Comparison of ENCODE assay signal across 12 cellular contexts in the genomic region with DNA sequence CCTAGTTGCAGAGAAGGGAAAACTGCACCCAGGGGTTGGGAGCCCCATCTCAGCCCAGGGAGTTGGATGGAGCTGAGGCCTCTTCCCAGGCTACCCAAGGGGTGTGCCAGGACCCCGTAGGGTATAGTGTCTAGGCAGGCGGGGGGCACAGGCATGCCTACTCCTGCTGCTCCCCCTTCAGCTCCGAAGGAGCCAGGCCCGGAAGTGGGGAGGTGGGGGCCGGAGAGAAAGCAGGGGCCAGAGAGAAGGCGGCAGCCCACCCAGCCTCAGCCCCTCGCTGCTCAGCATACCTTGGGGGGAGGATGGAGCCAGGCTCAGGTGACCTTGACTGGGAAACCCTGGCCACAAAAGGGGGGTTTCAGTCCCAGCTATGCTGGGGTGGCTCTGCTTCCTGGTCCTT. TPM values are rescaled to one million over a fixed set of nuclear protein-coding genes. Genes with fewer than 3 reads are reported as not detected.
A peak's percentile ranks its signal among the peaks of the same experiment; 100 is the strongest.
DNase-seq lines count a peak whose midpoint lies in the region; ATAC-seq and TF ChIP-seq lines count a peak whose summit lies in the region.
"Had no signal": no experiment of that assay in that cellular context is flagged by ENCODE, and none has a peak within 500 bp of the region (broad histone marks: within the 10 kb centered on the region; RNA-seq: fewer than 3 reads in every experiment).

No MANE protein-coding gene starts in this region.

- H3K4me3 Mint-ChIP-seq in natural killer cell, result no peak overlapping the region

- peak overlapping the region; percentile 79 for H3K4me3 ChIP-seq in ACC112 (ENCODE audit: low read depth, low read length)
- peak overlapping the region in 3 of 4 donors; percentile 15 to 77 (median 71) for H3K4me3 ChIP-seq in Peyer's patch
- H3K4me3 ChIP-seq in fibroblast of pulmonary artery (replicated peaks; ENCODE audit: low read depth, low read length), result peak overlapping the region; percentile 64
- H3K4me3 ChIP-seq in osteoblast (ENCODE audit: insufficient read depth, low read length), result peak overlapping the region; percentile 73

- no peak overlapping the region for H3K27ac ChIP-seq in ACC112 (ENCODE audit: low read depth, low read length)
- H3K27ac ChIP-seq in Peyer's patch, result peak overlapping the region; percentile 26 to 83 (median 44)
- H3K27ac ChIP-seq in osteoblast (ENCODE audit: low read depth, low read length), result no peak overlapping the region

- H3K9me3 Mint-ChIP-seq in natural killer cell, result no peaks in the 10 kb centered on the region

- H3K4me1 Mint-ChIP-seq in natural killer cell, result peaks cover 6 to 29% of the 10 kb centered on the region in 2 donors

- TF ChIP-seq CTCF in Peyer's patch (IDR thresholded peaks at IDR 0.05) (no peak), fibroblast of pulmonary artery (IDR thresholded peaks at IDR 0.05; ENCODE audit: low read length, missing control alignments) (no peak), osteoblast (IDR thresholded peaks at IDR 0.05; ENCODE audit: extremely low read depth, low read depth, low read length) (no peak), natural killer cell (IDR thresholded peaks at IDR 0.05) (no peak)

- intact Hi-C loops in natural killer cell (cut with micrococcal nuclease), result no loop called here

- DNase-seq in Peyer's patch, result no peak
- no peak for DNase-seq in fibroblast of pulmonary artery (ENCODE audit: low read depth)
- no peak for DNase-seq in osteoblast (ENCODE audit: insufficient read length, low spot score, missing footprints)
- no peak for DNase-seq in NCI-H2196 (lab: John Stamatoyannopoulos, UW; ENCODE audit: unreplicated experiment)
- DNase-seq in cerebellar cortex (ENCODE audit: low spot score), result no peak
- DNase-seq in natural killer cell, result no peak
- DNase-seq: central memory CD4-positive, alpha-beta T cell; NCI-H187 had no signal

- H3K27me3 Mint-ChIP-seq in natural killer cell (ENCODE audit: low read depth in 2 of 2), result peaks cover 23 to 37% of the 10 kb centered on the region in 2 donors

- no peaks in the 10 kb centered on the region for H3K9me3 ChIP-seq in Peyer's patch
- no peaks in the 10 kb centered on the region for H3K9me3 ChIP-seq in osteoblast (ENCODE audit: low read depth, low read length)

- H3K4me1 ChIP-seq in ACC112 (ENCODE audit: control insufficient read depth, insufficient read depth, low read length, unreplicated experiment) (peaks cover 51% of the 10 kb centered on the region), Peyer's patch (peaks cover 0 to 59% (median 13%) of the 10 kb centered on the region in 4 donors), osteoblast (ENCODE audit: insufficient read depth, low read length) (peaks cover 22% of the 10 kb centered on the region)

- no peak for TF ChIP-seq POLR2A in Peyer's patch (IDR thresholded peaks at IDR 0.05)

- ATAC-seq in HG02642 (IDR thresholded peaks at IDR 0.05; ENCODE audit: poor library complexity, unreplicated experiment) (no peak), natural killer cell (no peak)

- no peak overlapping the region for H2AFZ ChIP-seq in ACC112 (ENCODE audit: low read length, unreplicated experiment)
- H2AFZ ChIP-seq in osteoblast (ENCODE audit: low read length), result no peak overlapping the region

- peak overlapping the region; percentile 65 for H3K4me2 ChIP-seq in osteoblast (ENCODE audit: insufficient read depth, low read length)

- H4K20me1 ChIP-seq in osteoblast (ENCODE audit: insufficient read depth, low read length), result no peaks in the 10 kb centered on the region

- H3K27me3 ChIP-seq in ACC112 (ENCODE audit: insufficient read depth, low read length) (no peaks in the 10 kb centered on the region), Peyer's patch (no peaks in the 10 kb centered on the region), osteoblast (ENCODE audit: insufficient read depth, low read length) (peaks cover 8% of the 10 kb centered on the region)

- H3K36me3 ChIP-seq in ACC112 (ENCODE audit: insufficient read depth, low read length) (no peaks in the 10 kb centered on the region), Peyer's patch (no peaks in the 10 kb centered on the region), osteoblast (ENCODE audit: insufficient read depth, low read length) (no peaks in the 10 kb centered on the region)

- H3K36me3 Mint-ChIP-seq in natural killer cell, result no peaks in the 10 kb centered on the region

- H3K27ac Mint-ChIP-seq in natural killer cell, result no peak overlapping the region

- peaks cover 19% of the 10 kb centered on the region for H3K79me2 ChIP-seq in ACC112 (ENCODE audit: control insufficient read depth, insufficient read depth, low read length, unreplicated experiment)
- peaks cover 40% of the 10 kb centered on the region for H3K79me2 ChIP-seq in osteoblast (ENCODE audit: insufficient read depth, low read length)

RNA-seq across cellular contexts. Expression of a gene that starts 1.4 kb away (rescaled TPM):
- total RNA-seq in Peyer's patch, result 10 to 100 TPM; 21.2 to 41.0 (median 23.2) TPM
- 5.1 and 16.5 TPM in 2 replicates for total RNA-seq in osteoblast
- 1 to 10 TPM in 1 of 3 donors, under 1 TPM in 2; 0.16 to 1.1 (median 0.78) TPM for total RNA-seq in natural killer cell

RNA-seq across cellular contexts. Expression of a gene that starts 34.9 kb away (rescaled TPM):
- not detected for total RNA-seq in Peyer's patch
- not detected in 2 replicates for total RNA-seq in osteoblast
- not detected for total RNA-seq in natural killer cell
- total RNA-seq: activated CD8-positive, alpha-beta memory T cell treated with anti-CD3 and anti-CD28 coated beads for 36 hours; lung microvascular endothelial cell had no signal

RNA-seq across cellular contexts. Expression of a gene that starts 48.5 kb away (rescaled TPM):
- total RNA-seq in Peyer's patch, result 1 to 10 TPM in 1 of 4 donors, not detected in 3; 1.3 TPM
- 0.29 and 0.36 TPM in 2 replicates for total RNA-seq in osteoblast
- under 1 TPM in 1 of 3 donors, not detected in 2; 0.82 TPM for total RNA-seq in natural killer cell
- total RNA-seq: lung microvascular endothelial cell had no signal

Comparison
In these comparisons a context has a peak if more than half of its experiments do, and no peak if none do; other contexts are left out.
1. H3K27ac ChIP-seq: peak in Peyer's patch (4 of 4); none in ACC112 (single experiment) and osteoblast (single experiment).
2. Peak in every context shown above with its lines, with median percentiles within 50 percentile points of each other: H3K4me3 ChIP-seq.